In genomic region chr1:41894778-41895483, GRCh38 we compare ENCODE assay signal across 1 cellular context.
TF ChIP-seq lines count a peak whose summit lies in the region.

No MANE protein-coding gene starts in this region.

TF ChIP-seq in H1, 55 proteins besides CTCF, POLR2A, EP300 and RAD21:
- no peak for TF ChIP-seq CBX5 (IDR thresholded peaks at IDR 0.05; ENCODE audit: low read depth, low read length)
- TF ChIP-seq POU5F1 (IDR thresholded peaks at IDR 0.05; ENCODE audit: low read depth, low read length): no peak
- TF ChIP-seq HDAC6 (IDR thresholded peaks at IDR 0.05; ENCODE audit: low read depth, low read length): no peak
- no peak for TF ChIP-seq CTBP2 (IDR thresholded peaks at IDR 0.05; ENCODE audit: borderline replicate concordance, insufficient read depth, insufficient read length, low read length)
- no peak for TF ChIP-seq ATF3 (IDR thresholded peaks at IDR 0.05; ENCODE audit: insufficient read depth, low read depth, low read length)
